In the genomic region with DNA sequence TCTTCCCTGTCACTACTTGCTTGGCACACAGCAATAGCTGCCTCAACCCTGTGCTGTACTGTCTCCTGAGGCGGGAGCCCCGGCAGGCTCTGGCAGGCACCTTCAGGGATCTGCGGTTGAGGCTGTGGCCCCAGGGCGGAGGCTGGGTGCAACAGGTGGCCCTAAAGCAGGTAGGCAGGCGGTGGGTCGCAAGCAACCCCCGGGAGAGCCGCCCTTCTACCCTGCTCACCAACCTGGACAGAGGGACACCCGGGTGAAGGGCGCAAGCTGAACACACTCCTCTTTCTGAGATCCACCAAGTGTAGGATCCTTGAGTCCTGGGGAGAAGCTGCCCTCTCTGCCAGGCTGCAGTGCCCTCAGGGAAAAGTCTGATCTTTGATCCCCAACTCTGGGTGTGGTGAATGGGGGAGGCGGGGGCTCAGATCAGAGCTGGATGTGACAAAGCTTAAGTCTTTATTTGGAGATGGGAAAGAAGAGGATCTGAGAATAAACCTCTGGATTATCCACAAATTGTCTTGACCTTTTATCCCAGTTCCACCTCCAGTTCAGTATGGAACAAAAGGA, we compare ENCODE assay signal across 13 cellular contexts. TPM values are rescaled to one million over a fixed set of nuclear protein-coding genes. Genes with fewer than 3 reads are reported as not detected.
DNase-seq lines count a peak whose midpoint lies in the region; ATAC-seq and TF ChIP-seq lines count a peak whose summit lies in the region.
"Had no signal": no experiment of that assay in that cellular context is flagged by ENCODE, and none has a peak within 500 bp of the region (broad histone marks: within the 10 kb centered on the region; RNA-seq: fewer than 3 reads in every experiment).

No MANE protein-coding gene starts in this region.

- ATAC-seq in GM18517 (IDR thresholded peaks at IDR 0.05; ENCODE audit: unreplicated experiment) = no peak

- H3K36me3 ChIP-seq in A673 (ENCODE audit: insufficient read depth, low read length, poor library complexity, severe bottlenecking) (peaks cover 14% of the 10 kb centered on the region), muscle layer of duodenum (ENCODE audit: control insufficient read depth in 1 of 2, insufficient read depth in 2 of 2, low read length in 2 of 2) (peaks cover 9 to 14% of the 10 kb centered on the region in 2 donors)

- no peaks in the 10 kb centered on the region for H3K9me3 Mint-ChIP-seq in activated T-helper 1 cell treated with anti-CD3 and anti-CD28 coated beads, Interleukin-12 subunit alpha, Interleukin-12 subunit beta, Interleukin-2, Interleukin-4 antibody, amounts not matched to agents 30 ng/mL and 10 ng/mL and 1 ng/mL, durations not matched to agents 14 hours and 24 hours and 36 hours
- H3K9me3 Mint-ChIP-seq: naive B cell had no signal

- BruUV-seq in A673 (replicated peaks; lab: Mats Ljungman, UMichigan) = no TSS peak

- H3K27me3 Mint-ChIP-seq in activated T-helper 1 cell treated with anti-CD3 and anti-CD28 coated beads, Interleukin-12 subunit alpha, Interleukin-12 subunit beta, Interleukin-2, Interleukin-4 antibody, amounts not matched to agents 30 ng/mL and 10 ng/mL and 1 ng/mL, durations not matched to agents 14 hours and 24 hours and 36 hours (ENCODE audit: insufficient read depth) = no peaks in the 10 kb centered on the region
- H3K27me3 Mint-ChIP-seq: naive B cell had no signal

- TF ChIP-seq POLR2A in GM18526 (IDR thresholded peaks at IDR 0.05; ENCODE audit: extremely low read depth, insufficient read length) = peak; percentile 6

- H3K4me3 Mint-ChIP-seq in activated T-helper 1 cell treated with anti-CD3 and anti-CD28 coated beads, Interleukin-12 subunit alpha, Interleukin-12 subunit beta, Interleukin-2, Interleukin-4 antibody, amounts not matched to agents 30 ng/mL and 10 ng/mL and 1 ng/mL, durations not matched to agents 14 hours and 24 hours and 36 hours = no peak overlapping the region

- DNase-seq in A673 (ENCODE audit: low spot score) (no peak), NCI-H1048 (lab: John Stamatoyannopoulos, UW) (no peak), NCI-H1694 (lab: John Stamatoyannopoulos, UW) (no peak), GM10248 (ENCODE audit: extremely low spot score) (no peak)
- no peak for DNase-seq in activated T-helper 1 cell treated with anti-CD3 and anti-CD28 coated beads, Interleukin-12 subunit alpha, Interleukin-12 subunit beta, Interleukin-2, Interleukin-4 antibody, amounts not matched to agents 30 ng/mL and 10 ng/mL and 1 ng/mL, durations not matched to agents 14 hours and 24 hours and 36 hours (ENCODE audit: low spot score)
- DNase-seq: DMS153; naive B cell; NCI-H2029; stimulated activated CD4-positive, alpha-beta T cell treated with anti-CD3 and anti-CD28 coated beads, Interleukin-1b, Interleukin-23, amount 100 ng/mL, for 48 hours had no signal

- intact Hi-C loops in A673 (cut with micrococcal nuclease; ENCODE audit: unreplicated experiment) = loop anchor here (5.0 kb wide), 1 partner anchor 35 kb away; the partner anchor contains the start of gene ARHGEF2
- intact Hi-C loops in activated T-helper 1 cell treated with anti-CD3 and anti-CD28 coated beads, Interleukin-12 subunit alpha, Interleukin-12 subunit beta, Interleukin-2, Interleukin-4 antibody, amounts not matched to agents 30 ng/mL and 10 ng/mL and 1 ng/mL, durations not matched to agents 14 hours and 24 hours and 36 hours (cut with micrococcal nuclease) = no loop called here

- H3K4me3 ChIP-seq in A673 (ENCODE audit: low read depth, low read length, poor library complexity, severe bottlenecking) (no peak overlapping the region), muscle layer of duodenum (ENCODE audit: low read depth in 1 of 2, low read length in 2 of 2) (no peak overlapping the region)

- no peaks in the 10 kb centered on the region for H3K27me3 ChIP-seq in A673 (replicated peaks; ENCODE audit: insufficient read depth, low read depth, low read length, poor library complexity)
- no peaks in the 10 kb centered on the region for H3K27me3 ChIP-seq in muscle layer of duodenum (ENCODE audit: low read depth, low read length)

- H3K36me3 Mint-ChIP-seq in activated T-helper 1 cell treated with anti-CD3 and anti-CD28 coated beads, Interleukin-12 subunit alpha, Interleukin-12 subunit beta, Interleukin-2, Interleukin-4 antibody, amounts not matched to agents 30 ng/mL and 10 ng/mL and 1 ng/mL, durations not matched to agents 14 hours and 24 hours and 36 hours (ENCODE audit: low read depth) = peaks cover 24% of the 10 kb centered on the region
- H3K36me3 Mint-ChIP-seq: naive B cell had no signal

- peak overlapping the region; percentile 88 for H3K27ac Mint-ChIP-seq in activated T-helper 1 cell treated with anti-CD3 and anti-CD28 coated beads, Interleukin-12 subunit alpha, Interleukin-12 subunit beta, Interleukin-2, Interleukin-4 antibody, amounts not matched to agents 30 ng/mL and 10 ng/mL and 1 ng/mL, durations not matched to agents 14 hours and 24 hours and 36 hours

- H3K27ac ChIP-seq in A673 (ENCODE audit: low read depth, low read length, poor library complexity, severe bottlenecking) = peak overlapping the region; percentile 71
- peak overlapping the region; percentile 36 for H3K27ac ChIP-seq in muscle layer of duodenum (ENCODE audit: low read length)

- CTCF ChIA-PET in A673 (lab: Charles Lee) = no interaction called here
- CTCF ChIA-PET in GM10248 (lab: Yijun Ruan, JAX) = interaction anchor here (2.1 to 4.8 kb wide), 3 partner anchors 34 to 124 kb away, joined by 7 to 36 read pairs (median 16); partner anchors contain the start of gene ARHGEF2

- H3K9me3 ChIP-seq in A673 (ENCODE audit: low read depth, low read length, poor library complexity, severe bottlenecking) = no peaks in the 10 kb centered on the region
- no peaks in the 10 kb centered on the region for H3K9me3 ChIP-seq in muscle layer of duodenum (ENCODE audit: control insufficient read depth in 1 of 2, low read length in 2 of 2)

- POLR2A ChIA-PET in A673 (lab: Charles Lee; ENCODE audit: low non-redundant PET) = no interaction called here
- POLR2A ChIA-PET in GM10248 (lab: Yijun Ruan, JAX) = interaction anchor here (1.0 to 1.4 kb wide), 2 partner anchors 9 to 36 kb away, joined by 3 to 4 read pairs; partner anchors contain the start of genes ARHGEF2 and KHDC4

- TF ChIP-seq CTCF in A673 (conservative IDR thresholded peaks at IDR 0.05; ENCODE audit: low read depth, low read length) (no peak), GM10248 (IDR thresholded peaks at IDR 0.05; ENCODE audit: control extremely low read depth, extremely low read depth, low read depth, missing control alignments) (no peak)

- peaks cover 23% of the 10 kb centered on the region for H3K4me1 ChIP-seq in A673 (ENCODE audit: insufficient read depth, low read length, poor library complexity, severe bottlenecking)
- H3K4me1 ChIP-seq in muscle layer of duodenum (ENCODE audit: control insufficient read depth in 1 of 2, insufficient read depth in 2 of 2, low read length in 2 of 2) = peaks cover 22 to 29% of the 10 kb centered on the region in 2 donors

- peaks cover 62% of the 10 kb centered on the region for H3K4me1 Mint-ChIP-seq in activated T-helper 1 cell treated with anti-CD3 and anti-CD28 coated beads, Interleukin-12 subunit alpha, Interleukin-12 subunit beta, Interleukin-2, Interleukin-4 antibody, amounts not matched to agents 30 ng/mL and 10 ng/mL and 1 ng/mL, durations not matched to agents 14 hours and 24 hours and 36 hours (ENCODE audit: low read depth)

RNA-seq across cellular contexts. Expression of gene RXFP4, which starts 1.2 kb away (rescaled TPM):
- total RNA-seq in A673 (2021) = not detected in 2 replicates
- total RNA-seq in activated T-helper 1 cell treated with anti-CD3 and anti-CD28 coated beads, Interleukin-12 subunit alpha, Interleukin-12 subunit beta, Interleukin-2, Interleukin-4 antibody, amounts not matched to agents 30 ng/mL and 10 ng/mL and 1 ng/mL, durations not matched to agents 14 hours and 24 hours and 36 hours = 0.16 TPM in 1 of 2 replicates, not detected in the other
- total RNA-seq: ureter had no signal

RNA-seq across cellular contexts. Expression of gene KHDC4, which starts 8.4 kb away (rescaled TPM):
- 92.7 and 93.3 TPM in 2 replicates for total RNA-seq in A673 (2021)
- total RNA-seq in activated T-helper 1 cell treated with anti-CD3 and anti-CD28 coated beads, Interleukin-12 subunit alpha, Interleukin-12 subunit beta, Interleukin-2, Interleukin-4 antibody, amounts not matched to agents 30 ng/mL and 10 ng/mL and 1 ng/mL, durations not matched to agents 14 hours and 24 hours and 36 hours = 80.1 and 81.8 TPM in 2 replicates

RNA-seq across cellular contexts. Expression of gene RIT1, which starts 31.5 kb away (rescaled TPM):
- total RNA-seq in A673 (2021) = 27.5 and 29.6 TPM in 2 replicates
- total RNA-seq in activated T-helper 1 cell treated with anti-CD3 and anti-CD28 coated beads, Interleukin-12 subunit alpha, Interleukin-12 subunit beta, Interleukin-2, Interleukin-4 antibody, amounts not matched to agents 30 ng/mL and 10 ng/mL and 1 ng/mL, durations not matched to agents 14 hours and 24 hours and 36 hours = 20.2 and 22.3 TPM in 2 replicates

RNA-seq across cellular contexts. Expression of gene ARHGEF2, which starts 35.7 kb away (rescaled TPM):
- 148 and 161 TPM in 2 replicates for total RNA-seq in A673 (2021)
- total RNA-seq in activated T-helper 1 cell treated with anti-CD3 and anti-CD28 coated beads, Interleukin-12 subunit alpha, Interleukin-12 subunit beta, Interleukin-2, Interleukin-4 antibody, amounts not matched to agents 30 ng/mL and 10 ng/mL and 1 ng/mL, durations not matched to agents 14 hours and 24 hours and 36 hours = 221 and 222 TPM in 2 replicates
